34 cellular contexts compared by ENCODE assay signal in genomic region chr15:69153067-69153466, GRCh38.
"Had no signal": no experiment of that assay in that cellular context is flagged by ENCODE, and none has a peak within 500 bp of the region (broad histone marks: within the 10 kb centered on the region; RNA-seq: fewer than 3 reads in every experiment).

No MANE protein-coding gene starts in this region.

- DNase-seq: Karpas-422, Kasumi-1, MG63, MM.1S, MV-4-11, NCI-H1048, NCI-H1092, NCI-H1092 treated with DMSO at 0.1 percent for 48 hours, NCI-H1105, NCI-H1105 treated with DMSO at 0.1 percent for 48 hours, NCI-H1417, NCI-H1417 treated with DMSO at 0.1 percent for 48 hours, NCI-H1436, NCI-H1436 treated with DMSO at 0.1 percent for 48 hours, NCI-H146, NCI-H1694, NCI-H1694 treated with DMSO at 0.1 percent for 48 hours, NCI-H187, NCI-H187 treated with DMSO at 0.1 percent for 48 hours, NCI-H1930, NCI-H2029, NCI-H2029 treated with DMSO at 0.1 percent for 48 hours, NCI-H2081, NCI-H2081 treated with DMSO at 0.1 percent for 48 hours, NCI-H2107, NCI-H2171, NCI-H2227 treated with DMSO at 0.1 percent for 48 hours, NCI-H226, NCI-H345, NCI-H446, NCI-H446 treated with DMSO at 0.1 percent for 48 hours, NCI-H510A, NCI-H510A treated with DMSO at 0.1 percent for 48 hours, NCI-H524 had no signal

- H3K36me3 ChIP-seq: MG63 had no signal

- H3K9me3 ChIP-seq: MG63 had no signal

- H3K4me3 ChIP-seq: MG63 had no signal
